In the genomic region with DNA sequence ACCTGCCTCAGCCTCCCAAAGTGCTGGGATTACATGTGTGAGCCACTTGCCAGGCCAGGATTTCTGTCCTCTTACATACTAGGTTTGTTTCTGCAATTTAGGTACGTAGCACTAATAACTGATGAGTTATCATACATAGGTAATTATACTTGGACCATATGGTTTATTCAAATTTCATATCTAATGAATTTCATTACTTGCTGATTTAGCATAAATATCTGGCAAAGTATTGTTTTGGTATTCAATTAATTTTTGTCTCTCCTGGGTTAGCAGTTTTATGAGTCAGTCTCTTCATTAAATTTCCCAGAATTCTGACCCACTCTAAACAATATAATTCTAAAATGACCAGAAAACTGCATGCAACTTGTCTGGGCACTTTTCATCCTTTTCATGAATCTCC, we compare ENCODE assay signal across 29 cellular contexts.
"Had no signal": no experiment of that assay in that cellular context is flagged by ENCODE, and none has a peak within 500 bp of the region (broad histone marks: within the 10 kb centered on the region; RNA-seq: fewer than 3 reads in every experiment).

No MANE protein-coding gene starts in this region.

- H3K4me3 ChIP-seq: stomach, suprapubic skin, testis, thoracic aorta, thyroid gland, tibial artery, tibial nerve, transverse colon, upper lobe of left lung, upper lobe of right lung, uterus, vagina had no signal

- H3K4me1 Mint-ChIP-seq: stimulated activated effector memory CD8-positive, alpha-beta T cell treated with anti-CD3 and anti-CD28 coated beads, Interleukin-12 subunit alpha, Interleukin-12 subunit beta, amount 100 ng/mL, for 72 hours; stimulated activated memory B cell treated with anti-CD40 and anti-IgM and Interleukin-4, amounts not matched to agents 10 μg/mL and 1 μg/mL and 100 μg/mL, for 72 hours; stimulated activated naive B cell treated with anti-CD40 and anti-IgM and Interleukin-4, amounts not matched to agents 10 μg/mL and 1 μg/mL and 100 μg/mL, for 72 hours; stimulated activated naive CD8-positive, alpha-beta T cell treated with anti-CD3 and anti-CD28 coated beads, Interleukin-15, amount 100 ng/mL, for 72 hours had no signal

- H3K4me3 Mint-ChIP-seq: stimulated activated effector memory CD8-positive, alpha-beta T cell treated with anti-CD3 and anti-CD28 coated beads, Interleukin-12 subunit alpha, Interleukin-12 subunit beta, amount 100 ng/mL, for 72 hours; stimulated activated memory B cell treated with anti-CD40 and anti-IgM and Interleukin-4, amounts not matched to agents 10 μg/mL and 1 μg/mL and 100 μg/mL, for 72 hours; stimulated activated naive B cell treated with anti-CD40 and anti-IgM and Interleukin-4, amounts not matched to agents 10 μg/mL and 1 μg/mL and 100 μg/mL, for 72 hours; stimulated activated naive CD8-positive, alpha-beta T cell treated with anti-CD3 and anti-CD28 coated beads, Interleukin-15, amount 100 ng/mL, for 72 hours; stimulated activated naive CD8-positive, alpha-beta T cell treated with anti-CD3 and anti-CD28 coated beads, Interleukin-15, Interleukin-2, amounts not matched to agents 100 ng/mL and 50 ng/mL, for 24 hours; type B pancreatic cell had no signal

- H3K9me3 Mint-ChIP-seq: stimulated activated effector memory CD8-positive, alpha-beta T cell treated with anti-CD3 and anti-CD28 coated beads, Interleukin-12 subunit alpha, Interleukin-12 subunit beta, amount 100 ng/mL, for 72 hours; stimulated activated memory B cell treated with anti-CD40 and anti-IgM and Interleukin-4, amounts not matched to agents 10 μg/mL and 1 μg/mL and 100 μg/mL, for 72 hours; stimulated activated naive B cell treated with anti-CD40 and anti-IgM and Interleukin-4, amounts not matched to agents 10 μg/mL and 1 μg/mL and 100 μg/mL, for 72 hours; stimulated activated naive CD8-positive, alpha-beta T cell treated with anti-CD3 and anti-CD28 coated beads, Interleukin-15, amount 100 ng/mL, for 72 hours; type B pancreatic cell had no signal

- DNase-seq: stimulated activated CD4-positive, alpha-beta T cell treated with anti-CD3 and anti-CD28 coated beads, Interleukin-2, amount 100 ng/mL, for 48 hours; stimulated activated CD4-positive, alpha-beta T cell treated with anti-CD3 and anti-CD28 coated beads, Interleukin-4, amount 100 ng/mL, for 1 hour; stimulated activated CD4-positive, alpha-beta T cell treated with anti-CD3 and anti-CD28 coated beads, Interleukin-4, amount 100 ng/mL, for 24 hours; stimulated activated CD4-positive, alpha-beta T cell treated with anti-CD3 and anti-CD28 coated beads, Interleukin-4, amount 100 ng/mL, for 4 hours; stimulated activated CD8-positive, alpha-beta memory T cell treated with anti-CD3 and anti-CD28 coated beads, Interleukin-4, amount 100 ng/mL, for 48 hours; stimulated activated naive B cell treated with anti-CD40 and anti-IgM and Interleukin-4, amounts not matched to agents 10 μg/mL and 1 μg/mL and 100 μg/mL, for 72 hours; stimulated activated naive CD4-positive, alpha-beta T cell; stimulated activated naive CD4-positive, alpha-beta T cell treated with Interleukin-2 at 50 U/mL for 16 hours; stimulated activated naive CD8-positive, alpha-beta T cell treated with anti-CD3 and anti-CD28 coated beads, Interleukin-15, amount 100 ng/mL, for 72 hours; stimulated activated naive CD8-positive, alpha-beta T cell treated with anti-CD3 and anti-CD28 coated beads, Interleukin-15, Interleukin-2, amounts not matched to agents 100 U/mL and 50 U/mL, for 24 hours; stomach; substantia nigra; testis; thyroid gland; tibial artery; transverse colon; trophoblast cell; upper lobe of left lung; upper lobe of right lung; uterus had no signal

- H3K27ac ChIP-seq: stomach, suprapubic skin, testis, thoracic aorta, thyroid gland, tibial artery, tibial nerve, transverse colon, upper lobe of left lung, upper lobe of right lung, uterus, vagina had no signal

- H3K27ac Mint-ChIP-seq: stimulated activated effector memory CD8-positive, alpha-beta T cell treated with anti-CD3 and anti-CD28 coated beads, Interleukin-12 subunit alpha, Interleukin-12 subunit beta, amount 100 ng/mL, for 72 hours; stimulated activated memory B cell treated with anti-CD40 and anti-IgM and Interleukin-4, amounts not matched to agents 10 μg/mL and 1 μg/mL and 100 μg/mL, for 72 hours; stimulated activated naive B cell treated with anti-CD40 and anti-IgM and Interleukin-4, amounts not matched to agents 10 μg/mL and 1 μg/mL and 100 μg/mL, for 72 hours; stimulated activated naive CD8-positive, alpha-beta T cell treated with anti-CD3 and anti-CD28 coated beads, Interleukin-15, amount 100 ng/mL, for 72 hours; stimulated activated naive CD8-positive, alpha-beta T cell treated with anti-CD3 and anti-CD28 coated beads, Interleukin-15, Interleukin-2, amounts not matched to agents 100 ng/mL and 50 ng/mL, for 24 hours; type B pancreatic cell had no signal

- FAIRE-seq: urothelium cell line had no signal

- H3K27me3 Mint-ChIP-seq: stimulated activated memory B cell treated with anti-CD40 and anti-IgM and Interleukin-4, amounts not matched to agents 10 μg/mL and 1 μg/mL and 100 μg/mL, for 72 hours; stimulated activated naive B cell treated with anti-CD40 and anti-IgM and Interleukin-4, amounts not matched to agents 10 μg/mL and 1 μg/mL and 100 μg/mL, for 72 hours; stimulated activated naive CD8-positive, alpha-beta T cell treated with anti-CD3 and anti-CD28 coated beads, Interleukin-15, amount 100 ng/mL, for 72 hours; stimulated activated naive CD8-positive, alpha-beta T cell treated with anti-CD3 and anti-CD28 coated beads, Interleukin-15, Interleukin-2, amounts not matched to agents 100 ng/mL and 50 ng/mL, for 24 hours; type B pancreatic cell had no signal

- H3K36me3 ChIP-seq: stomach, suprapubic skin, thoracic aorta, thyroid gland, tibial artery, tibial nerve, transverse colon, upper lobe of left lung, upper lobe of right lung, uterus, vagina had no signal

- ATAC-seq: stimulated activated effector memory CD8-positive, alpha-beta T cell treated with anti-CD3 and anti-CD28 coated beads, Interleukin-12 subunit alpha, Interleukin-12 subunit beta, amount 100 ng/mL, for 72 hours; stimulated activated memory B cell treated with anti-CD40 and anti-IgM and Interleukin-4, amounts not matched to agents 10 μg/mL and 1 μg/mL and 100 μg/mL, for 72 hours; stimulated activated naive B cell treated with anti-CD40 and anti-IgM and Interleukin-4, amounts not matched to agents 10 μg/mL and 1 μg/mL and 100 μg/mL, for 72 hours; stimulated activated naive CD8-positive, alpha-beta T cell treated with anti-CD3 and anti-CD28 coated beads, Interleukin-15, amount 100 ng/mL, for 72 hours; stimulated activated naive CD8-positive, alpha-beta T cell treated with anti-CD3 and anti-CD28 coated beads, Interleukin-15, Interleukin-2, amounts not matched to agents 100 U/mL and 50 U/mL, for 24 hours; upper lobe of right lung had no signal

- H3K36me3 Mint-ChIP-seq: stimulated activated effector memory CD8-positive, alpha-beta T cell treated with anti-CD3 and anti-CD28 coated beads, Interleukin-12 subunit alpha, Interleukin-12 subunit beta, amount 100 ng/mL, for 72 hours; stimulated activated memory B cell treated with anti-CD40 and anti-IgM and Interleukin-4, amounts not matched to agents 10 μg/mL and 1 μg/mL and 100 μg/mL, for 72 hours; stimulated activated naive B cell treated with anti-CD40 and anti-IgM and Interleukin-4, amounts not matched to agents 10 μg/mL and 1 μg/mL and 100 μg/mL, for 72 hours; type B pancreatic cell had no signal

- H3K27me3 ChIP-seq: stomach, suprapubic skin, testis, thyroid gland, tibial artery, tibial nerve, transverse colon, upper lobe of left lung, upper lobe of right lung, uterus, vagina had no signal

- H3K9me3 ChIP-seq: suprapubic skin, testis, thoracic aorta, thyroid gland, tibial artery, tibial nerve, transverse colon, upper lobe of right lung, uterus, vagina had no signal

- H3K4me1 ChIP-seq: stomach, suprapubic skin, testis, thyroid gland, tibial artery, tibial nerve, transverse colon, upper lobe of left lung, upper lobe of right lung, uterus, vagina had no signal
